ENCODE assay signal across 10 cellular contexts in genomic region chr1:30732277-30732996, GRCh38. TPM values are rescaled to one million over a fixed set of nuclear protein-coding genes. Genes with fewer than 3 reads are reported as not detected.
DNase-seq lines count a peak whose midpoint lies in the region; FAIRE-seq and TF ChIP-seq lines count a peak whose summit lies in the region.
"Had no signal": no experiment of that assay in that cellular context is flagged by ENCODE, and none has a peak within 500 bp of the region (broad histone marks: within the 10 kb centered on the region; RNA-seq: fewer than 3 reads in every experiment).

No MANE protein-coding gene starts in this region.

- no peak overlapping the region for H3K27ac ChIP-seq in endothelial cell of umbilical vein (ENCODE audit: insufficient read depth, low read depth, low read length)
- H3K27ac ChIP-seq: C4-2B, psoas muscle had no signal

- no peaks in the 10 kb centered on the region for H3K27me3 ChIP-seq in endothelial cell of umbilical vein (ENCODE audit: control insufficient read depth in 2 of 2, insufficient read depth in 2 of 2, low read length in 2 of 2)

- H4K20me1 ChIP-seq in endothelial cell of umbilical vein (replicated peaks; ENCODE audit: control insufficient read depth, extremely low read depth, insufficient read depth, low read length): no peaks in the 10 kb centered on the region

- peaks cover 21% of the 10 kb centered on the region for H3K4me1 Mint-ChIP-seq in activated naive CD4-positive, alpha-beta T cell treated with anti-CD3 and anti-CD28 coated beads, Interleukin-2, amount 50 U/mL, for 24 hours
- H3K4me1 Mint-ChIP-seq in chondrocyte (ENCODE audit: low read depth): peaks cover 8% of the 10 kb centered on the region

- no peaks in the 10 kb centered on the region for H3K4me1 ChIP-seq in endothelial cell of umbilical vein (ENCODE audit: control insufficient read depth, extremely low read depth, insufficient read depth, low read length)
- H3K4me1 ChIP-seq: psoas muscle had no signal

- TSS peak; percentile 78 for BruUV-seq in endothelial cell of umbilical vein (replicated peaks; lab: Mats Ljungman, UMichigan)

- DNase-seq in activated naive CD4-positive, alpha-beta T cell treated with Interleukin-2 at 50 U/mL for 16 hours: no peak
- DNase-seq in RPMI7951 (ENCODE audit: low read depth) (peak; percentile 100), endothelial cell of umbilical vein (ENCODE audit: low read depth, low spot score) (no peak), chondrocyte (ENCODE audit: low spot score) (no peak), NCI-H2029 treated with DMSO at 0.1 percent for 48 hours (lab: John Stamatoyannopoulos, UW) (no peak), Kasumi-1 (lab: John Stamatoyannopoulos, UW) (no peak)
- DNase-seq in stimulated activated CD4-positive, alpha-beta T cell treated with anti-CD3 and anti-CD28 coated beads, Interleukin-1b, Interleukin-23, amount 100 ng/mL, for 48 hours: no peak
- DNase-seq: psoas muscle had no signal

- no peaks in the 10 kb centered on the region for H3K9me1 ChIP-seq in endothelial cell of umbilical vein (replicated peaks; ENCODE audit: control insufficient read depth, extremely low read depth, insufficient read depth, low read length)

- dilution Hi-C loops in endothelial cell of umbilical vein (cut with MboI; ENCODE audit: extremely low pct_ligation_motif_present, low sequenced_read_pairs): no loop called here

- H3K9me3 Mint-ChIP-seq in activated naive CD4-positive, alpha-beta T cell treated with anti-CD3 and anti-CD28 coated beads, Interleukin-2, amount 50 U/mL, for 24 hours: no peaks in the 10 kb centered on the region
- no peaks in the 10 kb centered on the region for H3K9me3 Mint-ChIP-seq in chondrocyte (ENCODE audit: low read depth)

- no peak overlapping the region for H2AFZ ChIP-seq in endothelial cell of umbilical vein (ENCODE audit: low read depth, low read length)

- no peaks in the 10 kb centered on the region for H3K27me3 Mint-ChIP-seq in activated naive CD4-positive, alpha-beta T cell treated with anti-CD3 and anti-CD28 coated beads, Interleukin-2, amount 50 U/mL, for 24 hours
- H3K27me3 Mint-ChIP-seq in chondrocyte (ENCODE audit: low read depth): no peaks in the 10 kb centered on the region

- FAIRE-seq in endothelial cell of umbilical vein (lab: Jason Lieb, UNC): peak; percentile 38

- H3K9ac ChIP-seq in endothelial cell of umbilical vein (replicated peaks; ENCODE audit: extremely low read depth, insufficient read depth, low read length): no peak overlapping the region

- no peaks in the 10 kb centered on the region for H3K9me3 ChIP-seq in endothelial cell of umbilical vein (replicated peaks; ENCODE audit: control insufficient read depth, insufficient read depth, low read length)
- H3K9me3 ChIP-seq: psoas muscle had no signal

- H3K4me3 ChIP-seq in endothelial cell of umbilical vein (replicated peaks in 1 of 3; ENCODE audit: insufficient read depth in 1 of 3, low read depth in 1 of 3, low read length in 3 of 3): no peak overlapping the region
- H3K4me3 ChIP-seq: psoas muscle had no signal

- no peak overlapping the region for H3K4me2 ChIP-seq in endothelial cell of umbilical vein (ENCODE audit: insufficient read depth, low read length)

- H3K36me3 ChIP-seq in endothelial cell of umbilical vein (ENCODE audit: control insufficient read depth in 2 of 2, extremely low read depth in 1 of 2, insufficient read depth in 2 of 2, low read length in 2 of 2): peaks cover 0 to 3% of the 10 kb centered on the region in 2 experiments

- CTCF ChIA-PET in endothelial cell of umbilical vein (lab: Charles Lee): interaction anchor here (0.8 to 2.3 kb wide), 5 partner anchors 8 to 69 kb away, joined by 3 to 12 read pairs (median 3); partner anchors contain the start of gene MATN1

- intact Hi-C loops in endothelial cell of umbilical vein (cut with micrococcal nuclease): no loop called here

- POLR2A ChIA-PET in endothelial cell of umbilical vein (lab: Charles Lee): no interaction called here

- no peak overlapping the region for H3K4me3 Mint-ChIP-seq in activated naive CD4-positive, alpha-beta T cell treated with anti-CD3 and anti-CD28 coated beads, Interleukin-2, amount 50 U/mL, for 24 hours
- H3K4me3 Mint-ChIP-seq in chondrocyte (ENCODE audit: unreplicated experiment): no peak overlapping the region

- TF ChIP-seq POLR2A in endothelial cell of umbilical vein (IDR thresholded peaks at IDR 0.05; ENCODE audit: low read depth, low read length): no peak

- peak overlapping the region; percentile 60 for H3K27ac Mint-ChIP-seq in activated naive CD4-positive, alpha-beta T cell treated with anti-CD3 and anti-CD28 coated beads, Interleukin-2, amount 50 U/mL, for 24 hours
- no peak overlapping the region for H3K27ac Mint-ChIP-seq in chondrocyte (ENCODE audit: unreplicated experiment)

- TF ChIP-seq CTCF in endothelial cell of umbilical vein (IDR thresholded peaks at IDR 0.05; ENCODE audit: extremely low read depth in 1 of 2, insufficient read depth in 1 of 2, low read depth in 1 of 2, low read length in 2 of 2) (no peak), chondrocyte (IDR thresholded peaks at IDR 0.05) (no peak)

- H3K79me2 ChIP-seq in endothelial cell of umbilical vein (ENCODE audit: control insufficient read depth, insufficient read depth, low read length): no peaks in the 10 kb centered on the region

- peaks cover 10% of the 10 kb centered on the region for H3K36me3 Mint-ChIP-seq in activated naive CD4-positive, alpha-beta T cell treated with anti-CD3 and anti-CD28 coated beads, Interleukin-2, amount 50 U/mL, for 24 hours
- no peaks in the 10 kb centered on the region for H3K36me3 Mint-ChIP-seq in chondrocyte (ENCODE audit: low read depth)

TF ChIP-seq in endothelial cell of umbilical vein, 7 proteins besides CTCF, POLR2A, EP300 and RAD21:
- TF ChIP-seq, protein P1, sequence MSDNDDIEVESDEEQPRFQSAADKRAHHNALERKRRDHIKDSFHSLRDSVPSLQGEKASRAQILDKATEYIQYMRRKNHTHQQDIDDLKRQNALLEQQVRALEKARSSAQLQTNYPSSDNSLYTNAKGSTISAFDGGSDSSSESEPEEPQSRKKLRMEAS (IDR thresholded peaks at IDR 0.05; ENCODE audit: insufficient read depth, insufficient read length): no peak
- TF ChIP-seq GATA2 (IDR thresholded peaks at IDR 0.05; ENCODE audit: insufficient read depth, insufficient read length, low read depth, low read length) (no peak), POLR2AphosphoS5 (IDR thresholded peaks at IDR 0.05; ENCODE audit: insufficient read depth, low read depth, low read length) (no peak)

RNA-seq across cellular contexts. Expression of gene MATN1, which starts 9.1 kb away (rescaled TPM):
- 0.20 and 0.48 TPM in 2 replicates for total RNA-seq in RPMI7951 (2014; rRNA removed; shearing (Covaris generic))
- total RNA-seq in endothelial cell of umbilical vein: 0.29 TPM in 1 of 2 replicates, not detected in the other
- 0.13 and 0.36 TPM in 2 replicates for polyA plus RNA-seq in endothelial cell of umbilical vein
- polyA plus RNA-seq in endothelial cell of umbilical vein (2011; cell fraction: cytosol; rRNA removed): 0.03 and 0.04 TPM in 2 replicates
- 0.41 and 0.69 TPM in 2 replicates for polyA plus RNA-seq in endothelial cell of umbilical vein (2011; cell fraction: nucleus; rRNA removed)
- polyA plus RNA-seq in endothelial cell of umbilical vein (2012): 0.16 TPM in 1 of 2 replicates, not detected in the other
- polyA minus RNA-seq in endothelial cell of umbilical vein: 0.19 and 0.51 TPM in 2 replicates
- polyA minus RNA-seq in endothelial cell of umbilical vein (2011; cell fraction: cytosol; rRNA and poly(A)+ RNA removed): not detected
- polyA minus RNA-seq in endothelial cell of umbilical vein (2011; cell fraction: nucleus; rRNA and poly(A)+ RNA removed): not detected in 2 replicates
- total RNA-seq in chondrocyte: 0.19 to 0.82 TPM (median 0.47 TPM) in 3 replicates
- total RNA-seq: psoas muscle had no signal

RNA-seq across cellular contexts. Expression of gene LAPTM5, which starts 25.1 kb away (rescaled TPM):
- total RNA-seq in RPMI7951 (2014; rRNA removed; shearing (Covaris generic)): 70.7 and 82.5 TPM in 2 replicates
- 73.0 and 95.2 TPM in 2 replicates for total RNA-seq in endothelial cell of umbilical vein
- polyA plus RNA-seq in endothelial cell of umbilical vein: 83.4 and 98.9 TPM in 2 replicates
- polyA plus RNA-seq in endothelial cell of umbilical vein (2011; cell fraction: cytosol; rRNA removed): 72.2 and 80.1 TPM in 2 replicates
- polyA plus RNA-seq in endothelial cell of umbilical vein (2011; cell fraction: nucleus; rRNA removed): 31.8 and 35.0 TPM in 2 replicates
- 72.6 and 111 TPM in 2 replicates for polyA plus RNA-seq in endothelial cell of umbilical vein (2012)
- 112 and 124 TPM in 2 replicates for polyA minus RNA-seq in endothelial cell of umbilical vein
- polyA minus RNA-seq in endothelial cell of umbilical vein (2011; cell fraction: cytosol; rRNA and poly(A)+ RNA removed): not detected
- 12.2 and 16.6 TPM in 2 replicates for polyA minus RNA-seq in endothelial cell of umbilical vein (2011; cell fraction: nucleus; rRNA and poly(A)+ RNA removed)
- total RNA-seq in chondrocyte: 0.15 to 0.17 TPM in 2 of 3 replicates, not detected in the other

Comparison
In these comparisons a context has a peak if more than half of its experiments do, and no peak if none do; other contexts are left out.
1. RNA of gene LAPTM5, which starts 25.1 kb away (total RNA-seq): 73.0 to 95.2 TPM in endothelial cell of umbilical vein and 70.7 to 82.5 TPM in RPMI7951; 0.15 to 0.17 TPM in chondrocyte; every median in the first group is over 10 times any median in the second.